1 cellular context compared by ENCODE assay signal in genomic region chr4:182968917-182969650, GRCh38.
TF ChIP-seq lines count a peak whose summit lies in the region.

No MANE protein-coding gene starts in this region.

TF ChIP-seq in H1, 55 proteins besides CTCF, POLR2A, EP300 and RAD21 (continued from another document):
- TF ChIP-seq HDAC6 (IDR thresholded peaks at IDR 0.05; ENCODE audit: low read depth, low read length) (no peak), ZNF274 (IDR thresholded peaks at IDR 0.05; ENCODE audit: borderline replicate concordance, extremely low read depth, low read length) (no peak), PHF8 (conservative IDR thresholded peaks at IDR 0.05; ENCODE audit: low read depth, low read length) (no peak), TBP (IDR thresholded peaks at IDR 0.05; ENCODE audit: low read depth, low read length) (no peak), CHD1 (IDR thresholded peaks at IDR 0.05; ENCODE audit: low read depth, low read length) (no peak), RBBP5 (IDR thresholded peaks at IDR 0.05; ENCODE audit: borderline replicate concordance, low read depth, low read length) (no peak), EZH2 (IDR thresholded peaks at IDR 0.05; ENCODE audit: low read depth, low read length, severe bottlenecking) (no peak)
